In genomic region chr10:132705943-132706342, GRCh38 we compare ENCODE assay signal across 19 cellular contexts.
A peak's percentile ranks its signal among the peaks of the same experiment; 100 is the strongest.
DNase-seq lines count a peak whose midpoint lies in the region; ATAC-seq, FAIRE-seq and TF ChIP-seq lines count a peak whose summit lies in the region.
"Had no signal": no experiment of that assay in that cellular context is flagged by ENCODE, and none has a peak within 500 bp of the region (broad histone marks: within the 10 kb centered on the region; RNA-seq: fewer than 3 reads in every experiment).

No MANE protein-coding gene starts in this region.

- H3K4me3 Mint-ChIP-seq in natural killer cell, result no peak overlapping the region
- H3K4me3 Mint-ChIP-seq: CD8-positive, alpha-beta T cell; GM23338; HFFc6 had no signal

- BruUV-seq in Panc1 (replicated peaks; lab: Mats Ljungman, UMichigan), result TSS peak; percentile 51

- H3K27ac ChIP-seq in 22Rv1, result peak overlapping the region; percentile 77
- peak overlapping the region; percentile 100 for H3K27ac ChIP-seq in C4-2B
- no peak overlapping the region for H3K27ac ChIP-seq in Panc1 (ENCODE audit: low read length)
- no peak overlapping the region for H3K27ac ChIP-seq in small intestine (ENCODE audit: low read depth in 1 of 2, low read length in 1 of 2)
- H3K27ac ChIP-seq: BLaER1 had no signal

- no peaks in the 10 kb centered on the region for H3K27me3 ChIP-seq in Panc1 (ENCODE audit: control insufficient read depth, insufficient read depth, low read length)
- no peaks in the 10 kb centered on the region for H3K27me3 ChIP-seq in small intestine (ENCODE audit: control insufficient read depth in 2 of 2, insufficient read depth in 2 of 2, low read length in 2 of 2)
- H3K27me3 ChIP-seq: BLaER1 had no signal

- intact Hi-C loops in Panc1 (cut with micrococcal nuclease; ENCODE audit: unreplicated experiment) (no loop called here), natural killer cell (cut with micrococcal nuclease) (no loop called here)

- CTCF ChIA-PET in Panc1 (lab: Charles Lee), result no interaction called here

- in situ Hi-C loops in Panc1 (cut with HindIII; ENCODE audit: low pct_unique_long_range_greater_than_20kb, low sequenced_read_pairs), result no loop called here

- ATAC-seq in Panc1 (no peak), natural killer cell (no peak), HG03139 (IDR thresholded peaks at IDR 0.05; ENCODE audit: unreplicated experiment) (no peak)
- ATAC-seq: CD8-positive, alpha-beta T cell; GM23338 had no signal

- H3K9me3 Mint-ChIP-seq in natural killer cell, result peaks cover 7% of the 10 kb centered on the region in 2 donors

- H3K27ac Mint-ChIP-seq in natural killer cell, result no peak overlapping the region
- H3K27ac Mint-ChIP-seq: CD8-positive, alpha-beta T cell; GM23338; HFFc6; IgD-negative memory B cell had no signal

- DNase-seq in Panc1 (ENCODE audit: low read depth, low spot score) (no peak), small intestine (no peak), natural killer cell (no peak)
- DNase-seq: Calu3; CD8-positive, alpha-beta T cell; DMS79 treated with DMSO at 0.1 percent for 48 hours; GF-D8; HCEC 1CT; HFFc6; KBM-7 had no signal

- no peak overlapping the region for H3K4me3 ChIP-seq in Panc1 (ENCODE audit: low read depth in 2 of 2, low read length in 2 of 2)
- no peak overlapping the region for H3K4me3 ChIP-seq in small intestine (ENCODE audit: low read depth in 1 of 2, low read length in 2 of 2)
- H3K4me3 ChIP-seq: GM23338 had no signal

- H3K27me3 Mint-ChIP-seq in natural killer cell (ENCODE audit: low read depth in 2 of 2), result no peaks in the 10 kb centered on the region
- H3K27me3 Mint-ChIP-seq: IgD-negative memory B cell had no signal

- peaks cover 12% of the 10 kb centered on the region for H3K36me3 Mint-ChIP-seq in natural killer cell

- peaks cover 13% of the 10 kb centered on the region for H3K9me3 ChIP-seq in Panc1 (ENCODE audit: control insufficient read depth, insufficient read depth, low read depth, low read length)
- H3K9me3 ChIP-seq in small intestine (ENCODE audit: control insufficient read depth, low read depth), result peaks cover 1% of the 10 kb centered on the region

- H3K36me3 ChIP-seq in Panc1 (ENCODE audit: control insufficient read depth, insufficient read depth, low read length) (no peaks in the 10 kb centered on the region; the same call in 1 of the 2 replicates), small intestine (ENCODE audit: control insufficient read depth in 2 of 2, insufficient read depth in 2 of 2, low read length in 2 of 2) (peaks cover 0 to 10% of the 10 kb centered on the region in 2 donors)

- peak; percentile 23 for FAIRE-seq in small intestine (lab: Jason Lieb, UNC)
- FAIRE-seq: GM19239, H54, HTR-8/SVneo had no signal

- TF ChIP-seq CTCF in 22Rv1 (IDR thresholded peaks at IDR 0.05) (no peak), C4-2B (conservative IDR thresholded peaks at IDR 0.05) (no peak), Panc1 (IDR thresholded peaks at IDR 0.05) (no peak), natural killer cell (IDR thresholded peaks at IDR 0.05) (no peak)

- no peaks in the 10 kb centered on the region for H3K4me1 ChIP-seq in Panc1 (ENCODE audit: control insufficient read depth, insufficient read depth, low read length)
- no peaks in the 10 kb centered on the region for H3K4me1 ChIP-seq in small intestine (ENCODE audit: control insufficient read depth in 2 of 2, insufficient read depth in 1 of 2, low read depth in 1 of 2, low read length in 1 of 2)

- 95 to 97% (median 95%) methylated on average over 1 of the region's 1 CpG for WGBS in small intestine, 3 donors

- POLR2A ChIA-PET in Panc1 (lab: Charles Lee), result interaction anchor here (0.6 kb wide), 1 partner anchor 208 kb away, joined by 3 read pairs; no protein-coding TSS in a partner anchor

- peaks cover 14 to 30% of the 10 kb centered on the region in 2 donors for H3K4me1 Mint-ChIP-seq in natural killer cell

Comparison
In these comparisons a context has a peak if more than half of its experiments do, and no peak if none do; other contexts are left out.
1. H3K27ac ChIP-seq: peak in 22Rv1 (single experiment) and C4-2B (single experiment); none in Panc1 (single experiment) and small intestine (0 of 2).